8 cellular contexts compared by ENCODE assay signal in the genomic region with DNA sequence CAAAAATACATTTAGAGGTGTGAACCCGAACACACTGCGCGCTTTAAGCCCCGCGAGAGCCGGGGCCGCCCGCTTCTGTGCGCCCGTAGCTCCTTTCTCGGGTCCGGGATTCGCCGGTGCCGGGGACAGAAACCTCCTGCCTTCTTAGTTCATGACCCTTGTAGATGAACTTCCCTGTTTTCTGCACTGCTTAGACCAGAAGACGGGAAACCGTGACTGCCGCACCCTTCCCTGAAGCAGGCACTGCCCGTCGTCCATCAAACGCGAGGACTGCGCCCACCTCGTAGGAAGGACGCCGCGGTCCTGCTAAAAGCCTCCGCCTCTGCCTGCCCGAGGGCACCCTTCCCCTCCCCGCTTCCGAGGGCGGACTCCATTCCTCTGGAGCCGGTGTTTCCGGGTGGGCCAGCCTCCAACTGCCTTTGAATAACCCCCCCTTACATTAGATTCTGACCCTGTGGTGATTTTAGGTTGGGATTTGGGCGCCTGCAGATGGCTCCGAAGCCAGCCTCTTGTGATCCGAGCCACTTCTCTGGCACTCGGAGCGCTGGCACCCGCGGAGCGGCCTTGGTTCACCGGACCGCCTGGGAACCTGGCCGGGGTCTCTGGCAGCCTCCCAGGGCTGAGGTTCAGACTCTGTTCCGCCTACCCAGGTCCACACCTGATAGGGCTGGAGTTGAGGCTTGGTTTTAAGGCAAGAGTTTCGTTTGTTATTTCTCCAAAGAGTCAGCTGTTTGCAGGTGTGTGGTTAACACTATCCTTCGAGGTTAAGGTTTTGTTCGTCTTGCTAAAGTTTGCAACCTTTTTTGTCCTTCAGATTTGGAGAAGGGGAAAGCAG.
DNase-seq lines count a peak whose midpoint lies in the region; ATAC-seq and TF ChIP-seq lines count a peak whose summit lies in the region.

No MANE protein-coding gene starts in this region.

- peak overlapping the region; percentile 65 for H3K9ac ChIP-seq in iPS-15b (ENCODE audit: low read depth, low read length)

- CTCF ChIA-PET in AG04449 (lab: Yijun Ruan, JAX), result interaction anchor here (0.7 to 3.3 kb wide), 9 partner anchors 18 to 81 kb away, joined by 3 to 12 read pairs (median 6); partner anchors contain the start of gene UBE2G2

- no peak for ATAC-seq in HG03108 (IDR thresholded peaks at IDR 0.05; ENCODE audit: unreplicated experiment)

- peak overlapping the region; percentile 65 for H3K4me3 ChIP-seq in AG04449 (ENCODE audit: low read depth, low read length)
- H3K4me3 ChIP-seq in astrocyte of the spinal cord (ENCODE audit: low read depth, low read length), result peak overlapping the region; percentile 44
- H3K4me3 ChIP-seq in iPS-15b (ENCODE audit: low read depth, low read length), result peak overlapping the region; percentile 70
- peak overlapping the region; percentile 58 for H3K4me3 ChIP-seq in skeletal muscle cell (ENCODE audit: low read depth, low read length)

- TF ChIP-seq CTCF in AG04449 (IDR thresholded peaks at IDR 0.05; ENCODE audit: insufficient read depth, low read length, missing control alignments) (no peak), astrocyte of the spinal cord (IDR thresholded peaks at IDR 0.05; ENCODE audit: low read depth, low read length) (no peak)

- POLR2A ChIA-PET in AG04449 (lab: Yijun Ruan, JAX), result interaction anchor here (1.1 kb wide), 1 partner anchor 75 kb away, joined by 3 read pairs; no protein-coding TSS in a partner anchor

- no peaks in the 10 kb centered on the region for H3K9me3 ChIP-seq in iPS-15b (ENCODE audit: control insufficient read depth, insufficient read depth, low read length)

- H3K27me3 ChIP-seq in iPS-15b (ENCODE audit: control insufficient read depth, insufficient read depth, low read length), result peaks cover 17% of the 10 kb centered on the region

- peak; percentile 53 for TF ChIP-seq POLR2A in GM18951 (IDR thresholded peaks at IDR 0.05; ENCODE audit: extremely low read depth, insufficient read depth, insufficient read length)

- DNase-seq in AG04449 (ENCODE audit: low read depth, low spot score) (no peak), NOMO-1 treated with dmso at 0.1 percent for 144 hours (lab: John Stamatoyannopoulos, UW; ENCODE audit: unreplicated experiment) (peak; percentile 47), astrocyte of the spinal cord (ENCODE audit: low read depth, low spot score) (no peak), skeletal muscle cell (ENCODE audit: low read depth) (no peak), kidney glomerular epithelial cell (lab: John Stamatoyannopoulos, UW) (no peak)

- in situ Hi-C loops in GM18951 (cut with MboI; ENCODE audit: low sequenced_read_pairs, unreplicated experiment) (no loop called here), astrocyte of the spinal cord (cut with HindIII; ENCODE audit: low sequenced_read_pairs) (no loop called here)

- peaks cover 9% of the 10 kb centered on the region for H3K4me1 ChIP-seq in iPS-15b (ENCODE audit: control insufficient read depth, insufficient read depth, low read length)

- no peaks in the 10 kb centered on the region for H3K36me3 ChIP-seq in iPS-15b (ENCODE audit: control insufficient read depth, insufficient read depth, low read length)
